Comparison of ENCODE assay signal across 8 cellular contexts in genomic region chr5:90528704-90529233, GRCh38. TPM values are rescaled to one million over a fixed set of nuclear protein-coding genes. Genes with fewer than 3 reads are reported as not detected.
A peak's percentile ranks its signal among the peaks of the same experiment; 100 is the strongest.
DNase-seq lines count a peak whose midpoint lies in the region; ATAC-seq lines count a peak whose summit lies in the region.

No MANE protein-coding gene starts in this region.

- peaks cover 14% of the 10 kb centered on the region for H3K36me3 Mint-ChIP-seq in activated CD4-positive, alpha-beta T cell treated with anti-CD3 and anti-CD28 coated beads for 36 hours (ENCODE audit: low read depth)
- peaks cover 15% of the 10 kb centered on the region for H3K36me3 Mint-ChIP-seq in T-cell

- POLR2A ChIA-PET in activated CD4-positive, alpha-beta T cell treated with anti-CD3 and anti-CD28 coated beads for 36 hours (lab: Charles Lee), result no interaction called here
- POLR2A ChIA-PET in T-cell (lab: Charles Lee), result interaction anchor here (0.5 to 1.9 kb wide), 5 partner anchors 117 to 1860 kb away, joined by 3 to 21 read pairs (median 3); partner anchors contain the start of gene CETN3 (in 1 of the 2)

- no peaks in the 10 kb centered on the region for H3K9me3 Mint-ChIP-seq in activated CD4-positive, alpha-beta T cell treated with anti-CD3 and anti-CD28 coated beads for 36 hours (ENCODE audit: low read depth)
- no peaks in the 10 kb centered on the region for H3K9me3 Mint-ChIP-seq in T-cell

- intact Hi-C loops in activated CD4-positive, alpha-beta T cell treated with anti-CD3 and anti-CD28 coated beads for 36 hours (cut with DNase I, micrococcal nuclease), result loop anchor here (1.0 to 5.0 kb wide), 3 partner anchors 54 to 854 kb away; partner anchors contain the start of genes MBLAC2 (in 2 of the 2), POLR3G (in 2 of the 2) and ARRDC3 (in 1 of the 2)

- peak overlapping the region; percentile 95 for H3K27ac ChIP-seq in effector memory CD4-positive, alpha-beta T cell (ENCODE audit: insufficient read depth, low read length, poor library complexity, severe bottlenecking)
- H3K27ac ChIP-seq in muscle layer of duodenum (ENCODE audit: low read length), result peak overlapping the region; percentile 82

- H3K27me3 Mint-ChIP-seq in activated CD4-positive, alpha-beta T cell treated with anti-CD3 and anti-CD28 coated beads for 36 hours, result peaks cover 5% of the 10 kb centered on the region
- H3K27me3 Mint-ChIP-seq in T-cell, result peaks cover 9 to 14% of the 10 kb centered on the region in 2 donors

- peak; percentile 51 for DNase-seq in activated CD4-positive, alpha-beta T cell treated with anti-CD3 and anti-CD28 coated beads for 36 hours
- no peak for DNase-seq in activated CD4-positive, alpha-beta T cell treated with anti-CD3 and anti-CD28 coated beads for 4 hours
- peak in 22 of 34 experiments; percentile 6 to 49 (median 25) for DNase-seq in T-cell
- DNase-seq in effector memory CD4-positive, alpha-beta T cell, result peak in 1 of 3 donors; percentile 19
- no peak for DNase-seq in NCI-H526 treated with DMSO at 0.1 percent for 48 hours (lab: John Stamatoyannopoulos, UW)
- DNase-seq in occipital lobe (lab: John Stamatoyannopoulos, UW), result no peak

- H3K36me3 ChIP-seq in effector memory CD4-positive, alpha-beta T cell (ENCODE audit: control insufficient read depth, insufficient read depth, low read length), result no peaks in the 10 kb centered on the region
- no peaks in the 10 kb centered on the region for H3K36me3 ChIP-seq in muscle layer of duodenum (ENCODE audit: control insufficient read depth in 1 of 2, insufficient read depth in 2 of 2, low read length in 2 of 2)

- H3K27ac Mint-ChIP-seq in activated CD4-positive, alpha-beta T cell treated with anti-CD3 and anti-CD28 coated beads for 36 hours, result peak overlapping the region; percentile 84
- peak overlapping the region; percentile 72 to 98 for H3K27ac Mint-ChIP-seq in T-cell

- H3K9me3 ChIP-seq in effector memory CD4-positive, alpha-beta T cell (ENCODE audit: control insufficient read depth, low read length), result no peaks in the 10 kb centered on the region
- no peaks in the 10 kb centered on the region for H3K9me3 ChIP-seq in muscle layer of duodenum (ENCODE audit: control insufficient read depth in 1 of 2, low read length in 2 of 2)

- H3K4me3 ChIP-seq in effector memory CD4-positive, alpha-beta T cell (ENCODE audit: insufficient read depth, low read depth, low read length, poor library complexity, severe bottlenecking), result peak overlapping the region; percentile 96
- H3K4me3 ChIP-seq in muscle layer of duodenum (ENCODE audit: low read depth in 1 of 2, low read length in 2 of 2), result peak overlapping the region; percentile 94 to 97

- no peaks in the 10 kb centered on the region for H3K27me3 ChIP-seq in effector memory CD4-positive, alpha-beta T cell (replicated peaks; ENCODE audit: control insufficient read depth, insufficient read depth, low read length, poor library complexity, severe bottlenecking)
- H3K27me3 ChIP-seq in muscle layer of duodenum (ENCODE audit: low read depth, low read length), result no peaks in the 10 kb centered on the region

- peaks cover 27% of the 10 kb centered on the region for H3K4me1 Mint-ChIP-seq in activated CD4-positive, alpha-beta T cell treated with anti-CD3 and anti-CD28 coated beads for 36 hours
- H3K4me1 Mint-ChIP-seq in T-cell, result peaks cover 29 to 38% (median 36%) of the 10 kb centered on the region in 3 donors

- H3K4me1 ChIP-seq in effector memory CD4-positive, alpha-beta T cell (ENCODE audit: control insufficient read depth, insufficient read depth, low read length, poor library complexity, severe bottlenecking), result peaks cover 5% of the 10 kb centered on the region
- peaks cover 0 to 20% of the 10 kb centered on the region in 2 donors for H3K4me1 ChIP-seq in muscle layer of duodenum (ENCODE audit: control insufficient read depth in 1 of 2, insufficient read depth in 2 of 2, low read length in 2 of 2)

- CTCF ChIA-PET in activated CD4-positive, alpha-beta T cell treated with anti-CD3 and anti-CD28 coated beads for 36 hours (lab: Charles Lee), result interaction anchor here (0.6 to 2.0 kb wide), 6 partner anchors 30 to 119 kb away, joined by 3 to 18 read pairs (median 3); partner anchors contain the start of gene CETN3
- CTCF ChIA-PET in T-cell (lab: Charles Lee), result interaction anchor here (0.6 to 1.7 kb wide), 6 partner anchors 54 to 861 kb away, joined by 3 to 12 read pairs (median 6); partner anchors contain the start of genes MBLAC2 (in 2 of the 2), POLR3G (in 2 of the 2), ARRDC3 (in 1 of the 2) and CETN3 (in 1 of the 2)

- peak; percentile 15 for ATAC-seq in activated CD4-positive, alpha-beta T cell treated with anti-CD3 and anti-CD28 coated beads for 36 hours
- ATAC-seq in HG02970 (IDR thresholded peaks at IDR 0.05; ENCODE audit: low FRiP score, unreplicated experiment), result peak; percentile 2
- peak in 2 of 4 experiments; percentile 1 to 32 for ATAC-seq in T-cell (replicated peaks in 1 of 4)

- peak overlapping the region; percentile 85 for H3K4me3 Mint-ChIP-seq in activated CD4-positive, alpha-beta T cell treated with anti-CD3 and anti-CD28 coated beads for 36 hours
- H3K4me3 Mint-ChIP-seq in T-cell, result peak overlapping the region; percentile 95 to 100 (median 99)

RNA-seq across cellular contexts. Expression of gene LYSMD3, which starts 0.6 kb away (rescaled TPM):
- 10 to 100 TPM; 11.6 to 12.5 TPM for total RNA-seq in activated CD4-positive, alpha-beta T cell treated with anti-CD3 and anti-CD28 coated beads for 36 hours
- total RNA-seq in T-cell (10 to 100 TPM; 18.4 to 28.9 (median 21.5) TPM), occipital lobe (25.6 TPM)

RNA-seq across cellular contexts. Expression of gene ADGRV1, which starts 29.8 kb away (rescaled TPM):
- under 1 TPM; 0.02 to 0.12 TPM for total RNA-seq in activated CD4-positive, alpha-beta T cell treated with anti-CD3 and anti-CD28 coated beads for 36 hours
- 1 to 10 TPM in 3 of 5 donors, under 1 TPM in 1, not detected in 1; 0.68 to 1.6 (median 1.2) TPM for total RNA-seq in T-cell
- total RNA-seq in occipital lobe, result 474 TPM

RNA-seq across cellular contexts. Expression of gene POLR3G, which starts 54.1 kb away (rescaled TPM):
- 10 to 100 TPM; 18.4 to 22.7 TPM for total RNA-seq in activated CD4-positive, alpha-beta T cell treated with anti-CD3 and anti-CD28 coated beads for 36 hours
- total RNA-seq in T-cell, result 1 to 10 TPM in 3 of 5 donors, under 1 TPM in 2; 0.84 to 2.3 (median 1.6) TPM
- 4.5 TPM for total RNA-seq in occipital lobe

RNA-seq across cellular contexts. Expression of gene MBLAC2, which starts 54.2 kb away (rescaled TPM):
- total RNA-seq in activated CD4-positive, alpha-beta T cell treated with anti-CD3 and anti-CD28 coated beads for 36 hours, result 1 to 10 TPM; 4.6 to 5.1 TPM
- total RNA-seq in T-cell, result 10 to 100 TPM in 2 of 5 donors, 1 to 10 TPM in 3; 6.0 to 13.0 (median 9.8) TPM
- total RNA-seq in occipital lobe, result 18.7 TPM

Comparison
In these comparisons a context has a peak if more than half of its experiments do, and no peak if none do; other contexts are left out.
1. DNase-seq: peak in activated CD4-positive, alpha-beta T cell treated with anti-CD3 and anti-CD28 coated beads for 36 hours (single experiment) and T-cell (22 of 34); none in activated CD4-positive, alpha-beta T cell treated with anti-CD3 and anti-CD28 coated beads for 4 hours (0 of 2), NCI-H526 treated with DMSO at 0.1 percent for 48 hours (single experiment) and occipital lobe (single experiment).
2. RNA of gene ADGRV1, which starts 29.8 kb away (total RNA-seq): 474 TPM in occipital lobe (single experiment); 0.68 to 1.6 TPM in T-cell and 0.02 to 0.12 TPM in activated CD4-positive, alpha-beta T cell treated with anti-CD3 and anti-CD28 coated beads for 36 hours; every median in the first group is over 100 times any median in the second.